In genomic region chr5:15647251-15647650, GRCh38 we compare ENCODE assay signal across 23 cellular contexts.
"Had no signal": no experiment of that assay in that cellular context is flagged by ENCODE, and none has a peak within 500 bp of the region (broad histone marks: within the 10 kb centered on the region; RNA-seq: fewer than 3 reads in every experiment).

No MANE protein-coding gene starts in this region.

- H3K27me3 ChIP-seq: colonic mucosa, dorsolateral prefrontal cortex, esophagus muscularis mucosa, esophagus squamous epithelium, foreskin keratinocyte, gastrocnemius medialis, gastroesophageal sphincter, heart left ventricle had no signal

- ATAC-seq: effector memory CD8-positive, alpha-beta T cell; esophagus mucosa; foreskin keratinocyte; gastrocnemius medialis; gastroesophageal sphincter had no signal

- H3K4me3 ChIP-seq: colonic mucosa, coronary artery, dorsolateral prefrontal cortex, esophagus muscularis mucosa, esophagus squamous epithelium, gastrocnemius medialis, gastroesophageal sphincter, heart left ventricle had no signal

- H3K4me1 ChIP-seq: colonic mucosa, foreskin keratinocyte, gastrocnemius medialis had no signal

- H3K36me3 ChIP-seq: colonic mucosa, esophagus muscularis mucosa, esophagus squamous epithelium, gastrocnemius medialis, gastroesophageal sphincter, heart left ventricle had no signal

- DNase-seq: colonic mucosa; cortex of kidney; dermis blood vessel endothelial cell; dorsolateral prefrontal cortex; effector CD4-positive, alpha-beta T cell; effector CD8-positive, alpha-beta T cell; effector memory CD4-positive, alpha-beta T cell; effector memory CD8-positive, alpha-beta T cell; endodermal cell; erythroblast; esophagus squamous epithelium; foreskin fibroblast; foreskin keratinocyte; foreskin melanocyte; gastrocnemius medialis; glutamatergic neuron; head of caudate nucleus; heart left ventricle had no signal

- H3K27ac ChIP-seq: colonic mucosa, coronary artery, dorsolateral prefrontal cortex, epithelial cell of prostate, esophagus muscularis mucosa, esophagus squamous epithelium, foreskin keratinocyte, gastrocnemius medialis, gastroesophageal sphincter, heart left ventricle had no signal

- H3K9me3 ChIP-seq: colonic mucosa, esophagus squamous epithelium, gastrocnemius medialis, gastroesophageal sphincter had no signal
